21 cellular contexts compared by ENCODE assay signal in the genomic region with DNA sequence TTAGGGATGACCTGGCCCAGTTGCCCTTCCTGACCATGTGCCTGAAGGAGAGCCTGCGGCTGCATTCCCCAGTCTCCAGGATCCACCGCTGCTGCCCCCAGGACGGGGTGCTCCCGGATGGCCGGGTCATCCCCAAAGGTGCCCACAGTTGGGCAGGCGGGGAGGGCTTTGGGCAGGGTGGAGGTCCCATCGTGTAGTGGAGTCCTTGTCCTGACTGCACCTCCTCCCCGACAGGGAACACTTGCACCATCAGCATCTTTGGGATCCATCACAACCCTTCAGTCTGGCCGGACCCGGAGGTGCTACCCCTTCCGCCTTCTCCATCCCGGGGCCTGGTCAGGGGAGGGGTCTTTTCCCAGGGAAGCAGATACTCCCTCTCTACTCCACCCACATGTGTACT. TPM values are rescaled to one million over a fixed set of nuclear protein-coding genes. Genes with fewer than 3 reads are reported as not detected.
DNase-seq lines count a peak whose midpoint lies in the region; ATAC-seq and TF ChIP-seq lines count a peak whose summit lies in the region.
"Had no signal": no experiment of that assay in that cellular context is flagged by ENCODE, and none has a peak within 500 bp of the region (broad histone marks: within the 10 kb centered on the region; RNA-seq: fewer than 3 reads in every experiment).

No MANE protein-coding gene starts in this region.

- no peak overlapping the region for H3K27ac ChIP-seq in stomach
- H3K27ac ChIP-seq: BLaER1 had no signal

- DNase-seq in activated CD8-positive, alpha-beta memory T cell treated with anti-CD3 and anti-CD28 coated beads, Interleukin-2, amount 50 U/mL, for 48 hours, result peak; percentile 42
- DNase-seq in activated CD8-positive, alpha-beta memory T cell treated with anti-CD3 and anti-CD28 coated beads, Interleukin-2, amount 50 U/mL, for 4 hours, result no peak
- DNase-seq in ecto neural progenitor cell (ENCODE audit: low spot score) (peak; percentile 30), mesenteric fat pad (ENCODE audit: low spot score) (peak; percentile 81), stomach (peak; percentile 14)
- DNase-seq: 8988T; CD4-positive, alpha-beta memory T cell; DMS153; DMS79; GDM1; H9 had no signal

- no peak for TF ChIP-seq CTCF in stomach (IDR thresholded peaks at IDR 0.05)

- intact Hi-C loops in stomach (cut with DNase I; ENCODE audit: low total_unique reads), result no loop called here

- no peak for ATAC-seq in GM19351 (IDR thresholded peaks at IDR 0.05; ENCODE audit: unreplicated experiment)
- no peak for ATAC-seq in esophagus mucosa
- ATAC-seq in HG02981 (IDR thresholded peaks at IDR 0.05; ENCODE audit: unreplicated experiment), result no peak

- H3K27me3 ChIP-seq in stomach, result peaks cover 0 to 56% (median 22%) of the 10 kb centered on the region in 3 donors
- H3K27me3 ChIP-seq: BLaER1 had no signal

- H3K36me3 ChIP-seq in stomach, result no peaks in the 10 kb centered on the region
- H3K36me3 ChIP-seq: BLaER1 had no signal

- TF ChIP-seq POLR2A in stomach (IDR thresholded peaks at IDR 0.05), result no peak

- TF ChIP-seq EP300 in stomach (IDR thresholded peaks at IDR 0.05), result no peak

- peaks cover 4 to 9% (median 7%) of the 10 kb centered on the region in 4 donors for H3K4me1 ChIP-seq in stomach
- H3K4me1 ChIP-seq: BLaER1 had no signal

- no peak overlapping the region for H3K4me3 ChIP-seq in stomach
- H3K4me3 ChIP-seq: BLaER1 had no signal

- 69 to 85% (median 82%) methylated on average over 11 to 12 of the region's 12 CpGs for WGBS in stomach, 5 donors

- H3K9me3 ChIP-seq in stomach, result no peaks in the 10 kb centered on the region
- H3K9me3 ChIP-seq: BLaER1 had no signal

RNA-seq across cellular contexts. Expression of gene CYP4F8, which starts 31.7 kb away (rescaled TPM):
- total RNA-seq in mesenteric fat pad (not detected), stomach (not detected), esophagus mucosa (not detected)
- polyA plus RNA-seq in stomach, result not detected
- total RNA-seq: A673; CD4-positive, alpha-beta memory T cell; Daoy; H1; H9; HT-29 had no signal
- polyA plus RNA-seq: AG04450; CD14-positive monocyte; CD4-positive, alpha-beta memory T cell; H1 had no signal

RNA-seq across cellular contexts. Expression of gene CYP4F3, which starts 57.4 kb away (rescaled TPM):
- total RNA-seq in mesenteric fat pad, result 1.3 TPM
- 100 to 1,000 TPM in 1 of 5 donors, 10 to 100 TPM in 2, 1 to 10 TPM in 2; 4.9 to 100 (median 20.6) TPM for total RNA-seq in stomach
- 1 to 10 TPM in 1 of 3 donors, under 1 TPM in 2; 0.25 to 5.4 (median 0.31) TPM for polyA plus RNA-seq in stomach
- 34.8 TPM for total RNA-seq in esophagus mucosa
- total RNA-seq: A673; CD4-positive, alpha-beta memory T cell; Daoy; H1; H9 had no signal
- polyA plus RNA-seq: CD4-positive, alpha-beta memory T cell; H1 had no signal
